In the genomic region with DNA sequence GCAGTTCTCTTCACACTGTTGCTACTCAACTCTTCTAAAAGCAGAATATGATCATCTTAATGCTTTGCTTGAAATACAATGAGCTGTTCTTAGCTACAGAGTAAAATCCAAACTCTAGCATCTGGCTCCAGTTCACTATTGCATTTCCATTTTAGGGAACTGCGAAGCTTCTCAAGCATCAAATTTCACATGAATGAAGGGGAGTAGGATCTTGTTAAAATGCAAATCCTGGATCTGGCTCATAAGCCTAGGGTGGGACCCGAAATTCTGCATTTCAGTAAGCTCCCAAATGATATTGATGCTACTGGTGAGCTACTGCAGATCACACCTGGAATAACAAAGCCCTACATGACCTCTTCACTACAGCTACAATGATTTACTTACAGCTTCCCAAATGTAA, we compare ENCODE assay signal across 32 cellular contexts.
"Had no signal": no experiment of that assay in that cellular context is flagged by ENCODE, and none has a peak within 500 bp of the region (broad histone marks: within the 10 kb centered on the region; RNA-seq: fewer than 3 reads in every experiment).

No MANE protein-coding gene starts in this region.

- H3K4me1 Mint-ChIP-seq: naive thymus-derived CD8-positive, alpha-beta T cell; neural crest cell; stimulated activated naive B cell treated with anti-CD40 and anti-IgM and Interleukin-4, amounts not matched to agents 10 μg/mL and 1 μg/mL and 100 μg/mL, for 72 hours had no signal

- DNase-seq: activated CD4-positive, alpha-beta T cell treated with anti-CD3 and anti-CD28 coated beads for 48 hours; activated CD4-positive, alpha-beta T cell treated with anti-CD3 and anti-CD28 coated beads, Interleukin-2, amount 50 U/mL, for 48 hours; activated CD8-positive, alpha-beta memory T cell treated with anti-CD3 and anti-CD28 coated beads for 24 hours; activated gamma-delta T cell; activated naive CD4-positive, alpha-beta T cell treated with anti-CD3 and anti-CD28 coated beads, Interleukin-2, amount 50 U/mL, for 16 hours; activated T-cell treated with anti-CD3 and anti-CD28 coated beads, Interleukin-2, amount 50 U/mL, for 24 hours; amniotic stem cell; brain microvascular endothelial cell; caudate nucleus; cortex of kidney; effector memory CD8-positive, alpha-beta T cell; erythroblast; heart left ventricle; hypothalamus; kidney glomerular epithelial cell; left lung; lower lobe of right lung; mesenchymal stem cell; naive thymus-derived CD8-positive, alpha-beta T cell; occipital lobe; stimulated activated CD4-positive, alpha-beta T cell treated with anti-CD3 and anti-CD28 coated beads, Interleukin-15, amount 100 ng/mL, for 24 hours; stimulated activated CD4-positive, alpha-beta T cell treated with anti-CD3 and anti-CD28 coated beads, Interleukin-2, amount 100 ng/mL, for 24 hours; stimulated activated naive B cell treated with anti-CD40 and anti-IgM and Interleukin-4, amounts not matched to agents 10 μg/mL and 1 μg/mL and 100 μg/mL, for 72 hours; stomach; T-helper 9 cell; thyroid gland; upper lobe of left lung had no signal

- H3K27ac Mint-ChIP-seq: activated T-cell treated with anti-CD3 and anti-CD28 coated beads, Interleukin-2, amount 50 U/mL, for 24 hours; effector memory CD8-positive, alpha-beta T cell; naive thymus-derived CD8-positive, alpha-beta T cell; stimulated activated naive B cell treated with anti-CD40 and anti-IgM and Interleukin-4, amounts not matched to agents 10 μg/mL and 1 μg/mL and 100 μg/mL, for 72 hours had no signal

- H3K27ac ChIP-seq: brain microvascular endothelial cell, heart left ventricle, left lung, lower lobe of right lung, parathyroid adenoma, right atrium auricular region, stomach, thyroid gland, upper lobe of left lung, VCaP had no signal

- H3K27me3 Mint-ChIP-seq: activated T-cell treated with anti-CD3 and anti-CD28 coated beads, Interleukin-2, amount 50 U/mL, for 24 hours; effector memory CD8-positive, alpha-beta T cell; stimulated activated naive B cell treated with anti-CD40 and anti-IgM and Interleukin-4, amounts not matched to agents 10 μg/mL and 1 μg/mL and 100 μg/mL, for 72 hours had no signal

- H3K9ac ChIP-seq: parathyroid adenoma had no signal

- H3K36me3 Mint-ChIP-seq: naive thymus-derived CD8-positive, alpha-beta T cell; stimulated activated naive B cell treated with anti-CD40 and anti-IgM and Interleukin-4, amounts not matched to agents 10 μg/mL and 1 μg/mL and 100 μg/mL, for 72 hours had no signal

- H2AFZ ChIP-seq: parathyroid adenoma had no signal

- H3K4me3 Mint-ChIP-seq: activated T-cell treated with anti-CD3 and anti-CD28 coated beads, Interleukin-2, amount 50 U/mL, for 24 hours; effector memory CD8-positive, alpha-beta T cell; naive thymus-derived CD8-positive, alpha-beta T cell; neural crest cell; stimulated activated naive B cell treated with anti-CD40 and anti-IgM and Interleukin-4, amounts not matched to agents 10 μg/mL and 1 μg/mL and 100 μg/mL, for 72 hours had no signal

- H3K4me1 ChIP-seq: heart left ventricle, left lung, lower lobe of right lung, parathyroid adenoma, right atrium auricular region, stomach, thyroid gland, upper lobe of left lung had no signal

- H3K36me3 ChIP-seq: brain microvascular endothelial cell, heart left ventricle, left lung, lower lobe of right lung, right atrium auricular region, stomach, thyroid gland, upper lobe of left lung had no signal

- ATAC-seq: activated CD4-positive, CD25-positive, alpha-beta regulatory T cell treated with anti-CD3 and anti-CD28 coated beads, Interleukin-2, amount 50 U/mL, for 24 hours; effector memory CD8-positive, alpha-beta T cell; heart left ventricle; left lung; lower lobe of right lung; naive thymus-derived CD8-positive, alpha-beta T cell; stimulated activated naive B cell treated with anti-CD40 and anti-IgM and Interleukin-4, amounts not matched to agents 10 μg/mL and 1 μg/mL and 100 μg/mL, for 72 hours had no signal

- H3K9me3 ChIP-seq: heart left ventricle, left lung, lower lobe of right lung, right atrium auricular region, stomach, thyroid gland, upper lobe of left lung had no signal

- H3K79me2 ChIP-seq: parathyroid adenoma had no signal

- H3K27me3 ChIP-seq: brain microvascular endothelial cell, heart left ventricle, left lung, right atrium auricular region, stomach, thyroid gland, upper lobe of left lung had no signal

- H3K4me3 ChIP-seq: heart left ventricle, left lung, lower lobe of right lung, right atrium auricular region, stomach, thyroid gland, upper lobe of left lung had no signal
